Comparison of ENCODE assay signal across 8 cellular contexts in genomic region chr1:67684526-67685066, GRCh38. TPM values are rescaled to one million over a fixed set of nuclear protein-coding genes. Genes with fewer than 3 reads are reported as not detected.
A peak's percentile ranks its signal among the peaks of the same experiment; 100 is the strongest.
DNase-seq lines count a peak whose midpoint lies in the region; ATAC-seq, FAIRE-seq and TF ChIP-seq lines count a peak whose summit lies in the region.

No MANE protein-coding gene starts in this region.

- intact Hi-C loops in natural killer cell (cut with micrococcal nuclease) = loop anchor here (1.0 to 10.0 kb wide), 4 partner anchors 254 to 757 kb away; partner anchors contain the start of gene SERBP1

- TF ChIP-seq RAD21 in Ishikawa (IDR thresholded peaks at IDR 0.05; ENCODE audit: low read depth) = no peak

- H3K4me3 ChIP-seq in AG09309 (ENCODE audit: control insufficient read depth, low read depth, low read length) = peak overlapping the region; percentile 39
- H3K4me3 ChIP-seq in choroid plexus epithelial cell (ENCODE audit: low read depth, low read length) = peak overlapping the region; percentile 48

- H3K27me3 Mint-ChIP-seq in natural killer cell (ENCODE audit: low read depth in 2 of 2) = no peaks in the 10 kb centered on the region

- no peak for TF ChIP-seq POLR2A in H54 (IDR thresholded peaks at IDR 0.05; ENCODE audit: low read depth, low read length)

- ATAC-seq in natural killer cell = no peak
- no peak for ATAC-seq in HG02642 (IDR thresholded peaks at IDR 0.05; ENCODE audit: poor library complexity, unreplicated experiment)

- no peak for TF ChIP-seq EP300 in Ishikawa (IDR thresholded peaks at IDR 0.05; ENCODE audit: borderline replicate concordance)

- H3K4me3 Mint-ChIP-seq in natural killer cell = peak overlapping the region; percentile 96

- no peaks in the 10 kb centered on the region for H3K36me3 Mint-ChIP-seq in natural killer cell

- no peak for FAIRE-seq in RCC 7860 (lab: Jason Lieb, UNC)
- FAIRE-seq in H54 (lab: Jason Lieb, UNC) = no peak

- DNase-seq in AG09309 (ENCODE audit: low read depth) (no peak), choroid plexus epithelial cell (ENCODE audit: low read depth) (no peak), natural killer cell (no peak), RCC 7860 (ENCODE audit: low spot score) (no peak), NCI-H226 (no peak), H54 (ENCODE audit: insufficient read length, low spot score) (no peak)

- H3K9me3 Mint-ChIP-seq in natural killer cell = no peaks in the 10 kb centered on the region

- TF ChIP-seq CTCF in AG09309 (IDR thresholded peaks at IDR 0.05; ENCODE audit: control insufficient read depth, insufficient read depth, low read depth, low read length, missing control alignments) (no peak), choroid plexus epithelial cell (conservative IDR thresholded peaks at IDR 0.05; ENCODE audit: low read depth, low read length) (no peak), natural killer cell (IDR thresholded peaks at IDR 0.05) (no peak)

- H3K27ac Mint-ChIP-seq in natural killer cell = peak overlapping the region; percentile 81 to 94

- peaks cover 24 to 32% of the 10 kb centered on the region in 2 donors for H3K4me1 Mint-ChIP-seq in natural killer cell

TF ChIP-seq in Ishikawa, 13 proteins besides CTCF, POLR2A, EP300 and RAD21:
- TF ChIP-seq TCF12 (IDR thresholded peaks at IDR 0.05; ENCODE audit: low read depth) (no peak), USF1 (IDR thresholded peaks at IDR 0.05) (no peak), NFIC (IDR thresholded peaks at IDR 0.05) (no peak), EGR1 (IDR thresholded peaks at IDR 0.05) (no peak), FOXM1 (IDR thresholded peaks at IDR 0.05; ENCODE audit: borderline replicate concordance, low read depth) (no peak), ZBTB7A (IDR thresholded peaks at IDR 0.05; ENCODE audit: low read depth) (peak; percentile 62; the same call in 1 of the 2 replicates), CREB1 (IDR thresholded peaks at IDR 0.05; ENCODE audit: low read depth) (no peak)

RNA-seq across cellular contexts. Expression of gene GADD45A, which starts 0.4 kb away (rescaled TPM):
- 10 to 100 TPM; 21.8 to 30.3 (median 26.6) TPM for total RNA-seq in natural killer cell
